11 cellular contexts compared by ENCODE assay signal in genomic region chr9:4690144-4690543, GRCh38. TPM values are rescaled to one million over a fixed set of nuclear protein-coding genes. Genes with fewer than 3 reads are reported as not detected.
A peak's percentile ranks its signal among the peaks of the same experiment; 100 is the strongest.
DNase-seq lines count a peak whose midpoint lies in the region; ATAC-seq and TF ChIP-seq lines count a peak whose summit lies in the region.
"Had no signal": no experiment of that assay in that cellular context is flagged by ENCODE, and none has a peak within 500 bp of the region (broad histone marks: within the 10 kb centered on the region; RNA-seq: fewer than 3 reads in every experiment).

No MANE protein-coding gene starts in this region.

- no peak for TF ChIP-seq CTCF in glutamatergic neuron (IDR thresholded peaks at IDR 0.05; ENCODE audit: partially characterized antibody, unreplicated experiment)

- H3K4me3 Mint-ChIP-seq in naive thymus-derived CD4-positive, alpha-beta T cell: no peak overlapping the region
- no peak overlapping the region for H3K4me3 Mint-ChIP-seq in glutamatergic neuron (ENCODE audit: unreplicated experiment)
- H3K4me3 Mint-ChIP-seq: dendritic cell treated with granulocyte-macrophage colony-stimulating factor and Interleukin-4, amounts not matched to agents 40 ng/mL and 50 ng/mL, for 4 days; immature natural killer cell had no signal

- POLR2A ChIA-PET in naive thymus-derived CD4-positive, alpha-beta T cell (lab: Charles Lee): interaction anchor here (0.7 kb wide), 1 partner anchor 26 kb away, joined by 3 read pairs; no protein-coding TSS in a partner anchor

- H3K9me3 Mint-ChIP-seq in naive thymus-derived CD4-positive, alpha-beta T cell: no peaks in the 10 kb centered on the region
- peaks cover 2% of the 10 kb centered on the region for H3K9me3 Mint-ChIP-seq in glutamatergic neuron (ENCODE audit: unreplicated experiment)
- H3K9me3 Mint-ChIP-seq: dendritic cell treated with granulocyte-macrophage colony-stimulating factor and Interleukin-4, amounts not matched to agents 40 ng/mL and 50 ng/mL, for 4 days; immature natural killer cell had no signal

- no peaks in the 10 kb centered on the region for H3K9me3 ChIP-seq in naive thymus-derived CD4-positive, alpha-beta T cell (ENCODE audit: control insufficient read depth in 2 of 3, low read length in 3 of 3)

- intact Hi-C loops in naive thymus-derived CD4-positive, alpha-beta T cell (cut with micrococcal nuclease): no loop called here

- H3K27me3 ChIP-seq in naive thymus-derived CD4-positive, alpha-beta T cell (ENCODE audit: control insufficient read depth in 2 of 2, insufficient read depth in 2 of 2, low read length in 2 of 2): no peaks in the 10 kb centered on the region

- ATAC-seq in GM18873 (IDR thresholded peaks at IDR 0.05; ENCODE audit: low FRiP score, unreplicated experiment) (peak; percentile 37), GM21737 (IDR thresholded peaks at IDR 0.05; ENCODE audit: unreplicated experiment) (peak; percentile 63), HG03439 (IDR thresholded peaks at IDR 0.05; ENCODE audit: unreplicated experiment) (peak; percentile 39)
- ATAC-seq in naive thymus-derived CD4-positive, alpha-beta T cell: no peak

- peaks cover 3 to 4% of the 10 kb centered on the region in 2 donors for H3K4me1 ChIP-seq in naive thymus-derived CD4-positive, alpha-beta T cell (ENCODE audit: control insufficient read depth in 2 of 2, insufficient read depth in 2 of 2, low read length in 2 of 2)

- H3K27ac ChIP-seq in naive thymus-derived CD4-positive, alpha-beta T cell (ENCODE audit: low read depth, low read length): no peak overlapping the region

- peaks cover 0 to 57% (median 22%) of the 10 kb centered on the region in 5 donors for H3K36me3 Mint-ChIP-seq in naive thymus-derived CD4-positive, alpha-beta T cell
- H3K36me3 Mint-ChIP-seq in glutamatergic neuron (ENCODE audit: unreplicated experiment): no peaks in the 10 kb centered on the region

- peaks cover 5 to 25% (median 11%) of the 10 kb centered on the region in 3 experiments for H3K36me3 ChIP-seq in naive thymus-derived CD4-positive, alpha-beta T cell (ENCODE audit: control insufficient read depth in 2 of 3, insufficient read depth in 3 of 3, low read length in 3 of 3)

- peak overlapping the region in 6 of 9 donors; percentile 26 to 84 (median 47) for H3K27ac Mint-ChIP-seq in naive thymus-derived CD4-positive, alpha-beta T cell
- no peak overlapping the region for H3K27ac Mint-ChIP-seq in glutamatergic neuron (ENCODE audit: unreplicated experiment)
- H3K27ac Mint-ChIP-seq: dendritic cell treated with granulocyte-macrophage colony-stimulating factor and Interleukin-4, amounts not matched to agents 40 ng/mL and 50 ng/mL, for 4 days had no signal

- H3K4me3 ChIP-seq in naive thymus-derived CD4-positive, alpha-beta T cell (ENCODE audit: low read length): no peak overlapping the region

- peaks cover 14 to 69% (median 53%) of the 10 kb centered on the region in 7 donors for H3K4me1 Mint-ChIP-seq in naive thymus-derived CD4-positive, alpha-beta T cell
- H3K4me1 Mint-ChIP-seq in glutamatergic neuron (ENCODE audit: low read depth, unreplicated experiment): no peaks in the 10 kb centered on the region

- CTCF ChIA-PET in naive thymus-derived CD4-positive, alpha-beta T cell (lab: Charles Lee): no interaction called here

- no peak for DNase-seq in naive thymus-derived CD4-positive, alpha-beta T cell
- DNase-seq in NCI-H82 (lab: John Stamatoyannopoulos, UW) (no peak), glutamatergic neuron (no peak), D341Med (ENCODE audit: low spot score) (no peak), GM19240 (ENCODE audit: insufficient read length, low spot score) (no peak)
- DNase-seq: immature natural killer cell, NCI-H1417 had no signal

- no peaks in the 10 kb centered on the region for H3K27me3 Mint-ChIP-seq in naive thymus-derived CD4-positive, alpha-beta T cell
- no peaks in the 10 kb centered on the region for H3K27me3 Mint-ChIP-seq in glutamatergic neuron (ENCODE audit: unreplicated experiment)
- H3K27me3 Mint-ChIP-seq: dendritic cell treated with granulocyte-macrophage colony-stimulating factor and Interleukin-4, amounts not matched to agents 40 ng/mL and 50 ng/mL, for 4 days had no signal

RNA-seq across cellular contexts. Expression of gene CDC37L1, which starts 10.8 kb away (rescaled TPM):
- 10 to 100 TPM; 13.4 to 28.0 (median 22.9) TPM for total RNA-seq in naive thymus-derived CD4-positive, alpha-beta T cell
- polyA plus RNA-seq in naive thymus-derived CD4-positive, alpha-beta T cell: 10 to 100 TPM; 21.2 to 21.9 TPM
- 20.8 TPM for total RNA-seq in glutamatergic neuron (ENCODE audit: unreplicated experiment)

RNA-seq across cellular contexts. Expression of gene SPATA6L, which starts 23.9 kb away (rescaled TPM):
- total RNA-seq in naive thymus-derived CD4-positive, alpha-beta T cell: 1 to 10 TPM in 4 of 5 experiments, under 1 TPM in 1; 0.89 to 9.2 (median 5.6) TPM
- under 1 TPM; 0.40 to 0.68 TPM for polyA plus RNA-seq in naive thymus-derived CD4-positive, alpha-beta T cell
- total RNA-seq in glutamatergic neuron (ENCODE audit: unreplicated experiment): 0.59 TPM

RNA-seq across cellular contexts. Expression of gene PLPP6, which starts 28.1 kb away (rescaled TPM):
- 10 to 100 TPM in 3 of 5 experiments, 1 to 10 TPM in 2; 7.4 to 24.1 (median 10.2) TPM for total RNA-seq in naive thymus-derived CD4-positive, alpha-beta T cell
- 1 to 10 TPM; 6.0 to 8.1 TPM for polyA plus RNA-seq in naive thymus-derived CD4-positive, alpha-beta T cell
- total RNA-seq in glutamatergic neuron (ENCODE audit: unreplicated experiment): 12.0 TPM

RNA-seq across cellular contexts. Expression of gene AK3, which starts 50.9 kb away (rescaled TPM):
- 10 to 100 TPM; 18.0 to 34.8 (median 25.8) TPM for total RNA-seq in naive thymus-derived CD4-positive, alpha-beta T cell
- 10 to 100 TPM; 27.1 to 33.8 TPM for polyA plus RNA-seq in naive thymus-derived CD4-positive, alpha-beta T cell
- total RNA-seq in glutamatergic neuron (ENCODE audit: unreplicated experiment): 33.7 TPM
